ENCODE assay signal across 8 cellular contexts in genomic region chr10:92848441-92849233, GRCh38. TPM values are rescaled to one million over a fixed set of nuclear protein-coding genes. Genes with fewer than 3 reads are reported as not detected.
DNase-seq lines count a peak whose midpoint lies in the region; ATAC-seq and TF ChIP-seq lines count a peak whose summit lies in the region.

EXOC6 (plus strand) TSS chr10:92848520; CDS start chr10:92848534, 14 bp downstream.

- H3K27me3 ChIP-seq in mucosa of rectum (ENCODE audit: control insufficient read depth in 2 of 2, insufficient read depth in 2 of 2, low read length in 2 of 2) = no peaks in the 10 kb centered on the region

- ATAC-seq in GM19467 (IDR thresholded peaks at IDR 0.05; ENCODE audit: unreplicated experiment) = peak; percentile 78

- peak; percentile 88 for DNase-seq in D341Med (ENCODE audit: low spot score)
- DNase-seq in HS-27A (ENCODE audit: low read depth) = peak; percentile 38
- DNase-seq in OCI-M1 (lab: John Stamatoyannopoulos, UW) = peak; percentile 90
- DNase-seq in activated T-cell treated with anti-CD3 and anti-CD28 coated beads for 48 hours (ENCODE audit: low read depth) = peak; percentile 82
- DNase-seq in epithelial cell of proximal tubule (ENCODE audit: low read depth) = no peak
- peak; percentile 60 to 66 for DNase-seq in stimulated activated CD8-positive, alpha-beta memory T cell treated with anti-CD3 and anti-CD28 coated beads, Interleukin-4, amount 100 ng/mL, for 4 hours (ENCODE audit: low read depth in 2 of 2, low spot score in 1 of 2)

- no peaks in the 10 kb centered on the region for H3K9me3 ChIP-seq in mucosa of rectum (ENCODE audit: control insufficient read depth in 2 of 2, low read length in 2 of 2)

- no peak for TF ChIP-seq CTCF in epithelial cell of proximal tubule (conservative IDR thresholded peaks at IDR 0.05; ENCODE audit: low read depth, low read length)

- peak within 1 kb of the TSS; percentile 77 to 80 for H3K9ac ChIP-seq in mucosa of rectum (ENCODE audit: low read depth in 1 of 2, low read length in 2 of 2)

- H3K36me3 ChIP-seq in mucosa of rectum (ENCODE audit: control insufficient read depth in 2 of 2, insufficient read depth in 2 of 2, low read length in 2 of 2) = no peaks in the 10 kb centered on the region

- peak within 1 kb of the TSS; percentile 82 to 85 for H3K27ac ChIP-seq in mucosa of rectum (ENCODE audit: low read depth in 2 of 2, low read length in 2 of 2)

- H3K4me3 ChIP-seq in epithelial cell of proximal tubule (ENCODE audit: low read depth, low read length) (peak within 1 kb of the TSS; percentile 88), mucosa of rectum (ENCODE audit: low read length in 2 of 2) (peak within 1 kb of the TSS; percentile 80 to 86)

- peaks cover 6 to 11% of the 10 kb centered on the region in 2 donors for H3K4me1 ChIP-seq in mucosa of rectum (ENCODE audit: control insufficient read depth in 2 of 2, insufficient read depth in 2 of 2, low read length in 2 of 2)

RNA-seq across cellular contexts. Expression of gene EXOC6, which starts in this region (rescaled TPM):
- total RNA-seq in epithelial cell of proximal tubule = 12.1 and 12.5 TPM in 2 replicates
